ENCODE assay signal across 20 cellular contexts in genomic region chr5:16487448-16487847, GRCh38. TPM values are rescaled to one million over a fixed set of nuclear protein-coding genes. Genes with fewer than 3 reads are reported as not detected.
DNase-seq lines count a peak whose midpoint lies in the region; ATAC-seq and TF ChIP-seq lines count a peak whose summit lies in the region.
"Had no signal": no experiment of that assay in that cellular context is flagged by ENCODE, and none has a peak within 500 bp of the region (broad histone marks: within the 10 kb centered on the region; RNA-seq: fewer than 3 reads in every experiment).

No MANE protein-coding gene starts in this region.

- no peak overlapping the region for H2AFZ ChIP-seq in PC-3 (ENCODE audit: low read length)

- H3K9ac ChIP-seq in PC-3 (ENCODE audit: low read length): no peak overlapping the region

- H3K27ac ChIP-seq in VCaP (peak overlapping the region; percentile 68), right lobe of liver (peak overlapping the region; percentile 64 to 90 (median 86)), gastrocnemius medialis (peak overlapping the region; percentile 90 to 99 (median 96)), PC-3 (ENCODE audit: low read length) (no peak overlapping the region)

- CTCF ChIA-PET in Caco-2 (lab: Charles Lee) (interaction anchor here (1.5 to 1.6 kb wide), 2 partner anchors 34 to 65 kb away, joined by 4 to 6 read pairs; no protein-coding TSS in a partner anchor), PC-3 (lab: Charles Lee) (no interaction called here)

- ATAC-seq in right lobe of liver (peak in 1 of 4 donors; percentile 5), gastrocnemius medialis (no peak), PC-3 (no peak)

- H3K4me3 ChIP-seq in Caco-2 (ENCODE audit: low read depth, low read length) (no peak overlapping the region), right lobe of liver (no peak overlapping the region), gastrocnemius medialis (peak overlapping the region in 1 of 4 donors; percentile 39), PC-3 (ENCODE audit: low read length) (no peak overlapping the region), lower leg skin (ENCODE audit: low read depth, poor library complexity, severe bottlenecking) (no peak overlapping the region)
- H3K4me3 ChIP-seq: Peyer's patch had no signal

- no TSS peak for BruUV-seq in Caco-2 (replicated peaks; lab: Mats Ljungman, UMichigan)
- no TSS peak for BruUV-seq in PC-3 (replicated peaks; lab: Mats Ljungman, UMichigan)

- peaks cover 6% of the 10 kb centered on the region for H3K36me3 Mint-ChIP-seq in Caco-2 (ENCODE audit: insufficient read depth, unreplicated experiment)

- no peaks in the 10 kb centered on the region for H3K9me3 Mint-ChIP-seq in Caco-2 (ENCODE audit: unreplicated experiment)
- H3K9me3 Mint-ChIP-seq: CD4-positive, CD25-positive, alpha-beta regulatory T cell; HFFc6 had no signal

- TF ChIP-seq POLR2A in right lobe of liver (IDR thresholded peaks at IDR 0.05) (no peak), gastrocnemius medialis (IDR thresholded peaks at IDR 0.05) (no peak), lower leg skin (IDR thresholded peaks at IDR 0.05) (no peak)

- H3K4me1 ChIP-seq in Caco-2: peaks cover 64% of the 10 kb centered on the region
- H3K4me1 ChIP-seq in right lobe of liver: peaks cover 0 to 28% (median 8%) of the 10 kb centered on the region in 4 donors
- peaks cover 74 to 78% of the 10 kb centered on the region in 2 donors for H3K4me1 ChIP-seq in gastrocnemius medialis
- H3K4me1 ChIP-seq in PC-3 (ENCODE audit: insufficient read depth, low read length): peaks cover 19% of the 10 kb centered on the region

- H3K27me3 ChIP-seq in Caco-2 (replicated peaks; ENCODE audit: control insufficient read depth, insufficient read depth, low read length) (no peaks in the 10 kb centered on the region), right lobe of liver (no peaks in the 10 kb centered on the region), gastrocnemius medialis (no peaks in the 10 kb centered on the region), PC-3 (ENCODE audit: low read length) (no peaks in the 10 kb centered on the region)
- H3K27me3 ChIP-seq: Peyer's patch had no signal

- peaks cover 43% of the 10 kb centered on the region for H3K4me1 Mint-ChIP-seq in Caco-2 (ENCODE audit: low read depth, unreplicated experiment)

- H3K4me3 Mint-ChIP-seq in Caco-2 (ENCODE audit: unreplicated experiment): peak overlapping the region; percentile 36
- H3K4me3 Mint-ChIP-seq: CD4-positive, CD25-positive, alpha-beta regulatory T cell; HFFc6 had no signal

- 87% methylated on average over 2 of the region's 2 CpGs for WGBS in right lobe of liver (ENCODE audit: insufficient coverage, low coverage, low lambda C conversion rate, missing lambda C conversion rate)
- WGBS in lower leg skin, 2 donors: 94 to 98% methylated on average over 2 of the region's 2 CpGs

- H4K20me1 ChIP-seq in PC-3 (ENCODE audit: low read length): no peaks in the 10 kb centered on the region

- in situ Hi-C loops in gastrocnemius medialis (cut with MboI; ENCODE audit: low sequenced_read_pairs in 4 of 4): loop anchor here (5.0 to 25.0 kb wide), 3 partner anchors 65 to 300 kb away; no protein-coding TSS in a partner anchor

- H3K79me2 ChIP-seq in PC-3 (ENCODE audit: low read length): no peaks in the 10 kb centered on the region

- H3K4me2 ChIP-seq in PC-3 (ENCODE audit: low read length): no peak overlapping the region

- H3K27ac Mint-ChIP-seq in Caco-2 (ENCODE audit: unreplicated experiment): peak overlapping the region; percentile 89
- H3K27ac Mint-ChIP-seq: HFFc6 had no signal

- POLR2A ChIA-PET in Caco-2 (lab: Charles Lee) (no interaction called here), PC-3 (lab: Charles Lee; ENCODE audit: unreplicated experiment) (no interaction called here)

- H3K9me3 ChIP-seq in Caco-2 (no peaks in the 10 kb centered on the region), right lobe of liver (no peaks in the 10 kb centered on the region), gastrocnemius medialis (no peaks in the 10 kb centered on the region), PC-3 (ENCODE audit: low read length) (no peaks in the 10 kb centered on the region)
- H3K9me3 ChIP-seq: Peyer's patch had no signal

- H3F3A ChIP-seq in PC-3 (ENCODE audit: low read length, unreplicated experiment): no peaks in the 10 kb centered on the region

- H3K36me3 ChIP-seq in Caco-2 (ENCODE audit: control insufficient read depth, insufficient read depth, low read length) (no peaks in the 10 kb centered on the region), right lobe of liver (no peaks in the 10 kb centered on the region), gastrocnemius medialis (peaks cover 0 to 12% of the 10 kb centered on the region in 2 donors), PC-3 (ENCODE audit: low read depth, low read length) (no peaks in the 10 kb centered on the region)
- H3K36me3 ChIP-seq: Peyer's patch had no signal

- no peaks in the 10 kb centered on the region for H3K27me3 Mint-ChIP-seq in Caco-2 (ENCODE audit: insufficient read depth, unreplicated experiment)
- H3K27me3 Mint-ChIP-seq: CD4-positive, CD25-positive, alpha-beta regulatory T cell had no signal

- DNase-seq in Caco-2 (peak in 1 of 2 experiments; percentile 39), right lobe of liver (no peak), gastrocnemius medialis (no peak), PC-3 (no peak), lower leg skin (ENCODE audit: low spot score in 2 of 2) (no peak)
- DNase-seq in stimulated activated CD4-positive, alpha-beta T cell treated with anti-CD3 and anti-CD28 coated beads, Interleukin-4, amount 100 ng/mL, for 4 hours: no peak
- DNase-seq: CD4-positive, CD25-positive, alpha-beta regulatory T cell; COR-L47; DMS 273 treated with DMSO at 0.1 percent for 48 hours; DMS79 treated with DMSO at 0.1 percent for 48 hours; H7; HFFc6; Kasumi-1; NCI-H1694; NCI-H2081 treated with DMSO at 0.1 percent for 48 hours; NCI-H2171 treated with DMSO at 0.1 percent for 48 hours; NCI-H524 treated with DMSO at 0.1 percent for 48 hours; NCI-H82; Peyer's patch had no signal

- no peaks in the 10 kb centered on the region for H3K9me2 ChIP-seq in PC-3 (replicated peaks; ENCODE audit: low read length)

- TF ChIP-seq CTCF in Caco-2 (IDR thresholded peaks at IDR 0.05; ENCODE audit: insufficient read depth in 1 of 2, low read depth in 1 of 2, low read length in 1 of 2, severe bottlenecking in 1 of 2, unreplicated experiment in 1 of 2): no peak
- TF ChIP-seq CTCF in VCaP (conservative IDR thresholded peaks at IDR 0.05): no peak
- TF ChIP-seq CTCF in right lobe of liver (IDR thresholded peaks at IDR 0.05): no peak
- TF ChIP-seq CTCF in gastrocnemius medialis (IDR thresholded peaks at IDR 0.05 in 4 of 5, conservative IDR thresholded peaks at IDR 0.05 in 1 of 5): no peak
- no peak for TF ChIP-seq CTCF in PC-3 (conservative IDR thresholded peaks at IDR 0.05; ENCODE audit: low read depth, low read length)
- TF ChIP-seq CTCF in lower leg skin (IDR thresholded peaks at IDR 0.05): no peak

- intact Hi-C loops in Caco-2 (cut with micrococcal nuclease; ENCODE audit: unreplicated experiment) (no loop called here), right lobe of liver (cut with DNase I) (no loop called here), gastrocnemius medialis (cut with DNase I; ENCODE audit: low total_unique reads) (loop anchor here (2.0 to 5.0 kb wide), 2 partner anchors 17 to 180 kb away; no protein-coding TSS in a partner anchor), PC-3 (cut with micrococcal nuclease) (loop anchor here (5.0 kb wide), 1 partner anchor 715 kb away; no protein-coding TSS in a partner anchor), lower leg skin (cut with DNase I; ENCODE audit: low total_unique reads) (no loop called here)

RNA-seq across cellular contexts. Expression of gene ZNF622, which starts 21.8 kb away (rescaled TPM):
- total RNA-seq in Caco-2 (2022): 40.8 and 46.0 TPM in 2 replicates
- 10 to 100 TPM; 12.9 to 15.7 (median 14.9) TPM for total RNA-seq in right lobe of liver
- total RNA-seq in gastrocnemius medialis: 100 to 1,000 TPM in 2 of 4 donors, 10 to 100 TPM in 2; 44.8 to 150 (median 75.1) TPM
- total RNA-seq in PC-3 (2014; rRNA removed): 76.9 and 98.3 TPM in 2 replicates
- total RNA-seq in lower leg skin: 10 to 100 TPM; 25.8 to 36.1 (median 30.0) TPM

Comparison
In these comparisons a context has a peak if more than half of its experiments do, and no peak if none do; other contexts are left out.
1. intact Hi-C loops: an anchor here in gastrocnemius medialis (2.0 to 5.0 kb wide) and PC-3 (5.0 kb wide); none called in Caco-2, right lobe of liver and lower leg skin.